28 cellular contexts compared by ENCODE assay signal in the genomic region with DNA sequence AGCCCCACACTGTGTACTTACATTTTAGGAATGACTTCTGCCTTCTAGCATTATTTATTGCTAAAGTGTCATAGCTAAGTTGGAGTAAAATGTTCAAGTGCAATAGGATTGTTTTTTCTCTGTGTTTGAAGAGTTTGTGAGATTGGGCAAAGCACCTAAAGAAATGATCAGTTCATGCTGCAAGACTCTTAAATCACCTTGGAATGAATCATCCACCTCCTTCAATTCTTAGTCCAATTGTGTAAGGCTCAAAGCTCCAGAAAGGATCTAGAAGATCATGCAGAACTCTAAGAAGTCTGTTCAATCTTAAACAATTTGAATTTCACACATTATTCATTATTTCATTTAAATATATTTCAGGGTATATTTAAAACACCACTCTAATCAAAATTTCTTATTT.
"Had no signal": no experiment of that assay in that cellular context is flagged by ENCODE, and none has a peak within 500 bp of the region (broad histone marks: within the 10 kb centered on the region; RNA-seq: fewer than 3 reads in every experiment).

No MANE protein-coding gene starts in this region.

- ATAC-seq: activated CD4-positive, CD25-positive, alpha-beta regulatory T cell treated with anti-CD3 and anti-CD28 coated beads, Interleukin-2, amount 50 U/mL, for 24 hours; gastrocnemius medialis; left colon; naive thymus-derived CD4-positive, alpha-beta T cell; right lobe of liver; stimulated activated effector memory CD8-positive, alpha-beta T cell treated with anti-CD3 and anti-CD28 coated beads, Interleukin-12 subunit alpha, Interleukin-12 subunit beta, amount 100 ng/mL, for 72 hours had no signal

- H3K36me3 ChIP-seq: adrenal gland, ascending aorta, brain microvascular endothelial cell, esophagus squamous epithelium, gastrocnemius medialis, right lobe of liver, thoracic aorta, uterus, WERI-Rb-1 had no signal

- H3K4me1 ChIP-seq: adrenal gland, ascending aorta, gastrocnemius medialis, right lobe of liver, uterus had no signal

- H3K27ac ChIP-seq: adrenal gland, ascending aorta, brain microvascular endothelial cell, gastrocnemius medialis, right lobe of liver, skin epidermis, thoracic aorta, WERI-Rb-1 had no signal

- DNase-seq: activated CD4-positive, alpha-beta memory T cell treated with anti-CD3 and anti-CD28 coated beads for 36 hours; activated CD4-positive, alpha-beta T cell treated with anti-CD3 and anti-CD28 coated beads, Interleukin-2, amount 10 ng/mL, durations not matched to agents 24 days and 14 days; activated CD8-positive, alpha-beta memory T cell treated with anti-CD3 and anti-CD28 coated beads, Interleukin-2, amount 50 U/mL, for 4 hours; activated effector memory CD4-positive, alpha-beta T cell treated with anti-CD3 and anti-CD28 coated beads, Interleukin-2, amount 50 U/mL, for 16 hours; activated naive CD4-positive, alpha-beta T cell treated with anti-CD3 and anti-CD28 coated beads for 36 hours; activated naive CD8-positive, alpha-beta T cell treated with anti-CD3 and anti-CD28 coated beads for 36 hours; activated T-cell treated with anti-CD3 and anti-CD28 coated beads, Interleukin-2, amount 50 U/mL, for 1 hour; adrenal gland; brain microvascular endothelial cell; central memory CD4-positive, alpha-beta T cell; endodermal cell; esophagus squamous epithelium; gastrocnemius medialis; glutamatergic neuron; left colon; naive thymus-derived CD4-positive, alpha-beta T cell; nucleus accumbens; right lobe of liver; stimulated activated CD4-positive, alpha-beta T cell treated with anti-CD3 and anti-CD28 coated beads, Interleukin-12 subunit alpha, Interleukin-12 subunit beta, amount 100 ng/mL, for 4 hours; stimulated activated CD4-positive, alpha-beta T cell treated with anti-CD3 and anti-CD28 coated beads, Interleukin-4, amount 100 ng/mL, for 1 hour; T-helper 9 cell; uterus; WERI-Rb-1 had no signal

- H3K4me3 ChIP-seq: adrenal gland, ascending aorta, esophagus squamous epithelium, gastrocnemius medialis, right lobe of liver, skin epidermis, thoracic aorta, uterus had no signal

- H3K27me3 ChIP-seq: ascending aorta, brain microvascular endothelial cell, esophagus squamous epithelium, gastrocnemius medialis, right lobe of liver, uterus had no signal

- H3K9me3 ChIP-seq: adrenal gland, ascending aorta, esophagus squamous epithelium, gastrocnemius medialis, right lobe of liver, thoracic aorta, uterus had no signal
